Comparison of ENCODE assay signal across 8 cellular contexts in genomic region chr2:18559941-18560796, GRCh38. TPM values are rescaled to one million over a fixed set of nuclear protein-coding genes. Genes with fewer than 3 reads are reported as not detected.
DNase-seq lines count a peak whose midpoint lies in the region; ATAC-seq and TF ChIP-seq lines count a peak whose summit lies in the region.

A gene with protein sequence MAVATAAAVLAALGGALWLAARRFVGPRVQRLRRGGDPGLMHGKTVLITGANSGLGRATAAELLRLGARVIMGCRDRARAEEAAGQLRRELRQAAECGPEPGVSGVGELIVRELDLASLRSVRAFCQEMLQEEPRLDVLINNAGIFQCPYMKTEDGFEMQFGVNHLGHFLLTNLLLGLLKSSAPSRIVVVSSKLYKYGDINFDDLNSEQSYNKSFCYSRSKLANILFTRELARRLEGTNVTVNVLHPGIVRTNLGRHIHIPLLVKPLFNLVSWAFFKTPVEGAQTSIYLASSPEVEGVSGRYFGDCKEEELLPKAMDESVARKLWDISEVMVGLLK (minus strand): TSS chr2:18560653. CDS start chr2:18560572, 81 bp downstream.

- peak within 1 kb of the TSS; percentile 90 for H3K27ac Mint-ChIP-seq in activated CD4-positive, alpha-beta T cell treated with anti-CD3 and anti-CD28 coated beads for 36 hours

- DNase-seq in Ammon's horn (ENCODE audit: low spot score) (peak; percentile 96), GM19238 (ENCODE audit: insufficient read length, low spot score) (peak; percentile 74), NCI-H524 (lab: John Stamatoyannopoulos, UW) (peak; percentile 93 to 97), choroid plexus epithelial cell (ENCODE audit: low read depth) (peak; percentile 95), kidney epithelial cell (ENCODE audit: low read depth) (peak; percentile 81)
- DNase-seq in activated CD4-positive, alpha-beta T cell treated with anti-CD3 and anti-CD28 coated beads for 36 hours: peak; percentile 94
- DNase-seq in stimulated activated CD4-positive, alpha-beta T cell treated with anti-CD3 and anti-CD28 coated beads, Interleukin-15, amount 100 ng/mL, for 48 hours (ENCODE audit: low read depth in 2 of 2): peak; percentile 79 to 86

- no peaks in the 10 kb centered on the region for H3K36me3 ChIP-seq in kidney epithelial cell (ENCODE audit: control insufficient read depth, insufficient read depth, low read length)

- no peaks in the 10 kb centered on the region for H3K9me3 Mint-ChIP-seq in activated CD4-positive, alpha-beta T cell treated with anti-CD3 and anti-CD28 coated beads for 36 hours (ENCODE audit: low read depth)

- intact Hi-C loops in activated CD4-positive, alpha-beta T cell treated with anti-CD3 and anti-CD28 coated beads for 36 hours (cut with DNase I, micrococcal nuclease): loop anchor here (1.0 to 10.0 kb wide), 10 partner anchors 787 to 1795 kb away; partner anchors contain the start of genes PUM2 (in 2 of the 2), GEN1 (in 1 of the 2), LAPTM4A (in 1 of the 2) and SMC6 (in 1 of the 2)

- ATAC-seq in HG03442 (IDR thresholded peaks at IDR 0.05; ENCODE audit: unreplicated experiment): peak; percentile 93
- ATAC-seq in activated CD4-positive, alpha-beta T cell treated with anti-CD3 and anti-CD28 coated beads for 36 hours: peak; percentile 94

- POLR2A ChIA-PET in activated CD4-positive, alpha-beta T cell treated with anti-CD3 and anti-CD28 coated beads for 36 hours (lab: Charles Lee): interaction anchor here (0.7 to 1.4 kb wide), 2 partner anchors 14 to 33 kb away, joined by 3 read pairs; no protein-coding TSS in a partner anchor

- peaks cover 35% of the 10 kb centered on the region for H3K36me3 Mint-ChIP-seq in activated CD4-positive, alpha-beta T cell treated with anti-CD3 and anti-CD28 coated beads for 36 hours (ENCODE audit: low read depth)

- peak within 1 kb of the TSS; percentile 84 for H3K4me3 Mint-ChIP-seq in activated CD4-positive, alpha-beta T cell treated with anti-CD3 and anti-CD28 coated beads for 36 hours

- peaks cover 32% of the 10 kb centered on the region for H3K4me1 Mint-ChIP-seq in activated CD4-positive, alpha-beta T cell treated with anti-CD3 and anti-CD28 coated beads for 36 hours

- TF ChIP-seq CTCF in choroid plexus epithelial cell (conservative IDR thresholded peaks at IDR 0.05; ENCODE audit: low read depth, low read length): no peak
- no peak for TF ChIP-seq CTCF in kidney epithelial cell (IDR thresholded peaks at IDR 0.05; ENCODE audit: insufficient read depth, low read length, poor library complexity, severe bottlenecking)

- no peaks in the 10 kb centered on the region for H3K27me3 Mint-ChIP-seq in activated CD4-positive, alpha-beta T cell treated with anti-CD3 and anti-CD28 coated beads for 36 hours

- H3K4me3 ChIP-seq in choroid plexus epithelial cell (ENCODE audit: low read depth, low read length) (peak within 1 kb of the TSS; percentile 77), kidney epithelial cell (ENCODE audit: low read depth, low read length) (peak within 1 kb of the TSS; percentile 55)

- no peaks in the 10 kb centered on the region for H3K27me3 ChIP-seq in kidney epithelial cell (ENCODE audit: control insufficient read depth, insufficient read depth, low read length)

- CTCF ChIA-PET in activated CD4-positive, alpha-beta T cell treated with anti-CD3 and anti-CD28 coated beads for 36 hours (lab: Charles Lee): interaction anchor here (1.5 to 1.6 kb wide), 2 partner anchors 11 to 39 kb away, joined by 5 read pairs; no protein-coding TSS in a partner anchor

RNA-seq across cellular contexts. Expression of the gene that starts here (rescaled TPM):
- total RNA-seq in activated CD4-positive, alpha-beta T cell treated with anti-CD3 and anti-CD28 coated beads for 36 hours: 10 to 100 TPM; 16.1 to 18.3 TPM
- 27.8 and 30.7 TPM in 2 replicates for total RNA-seq in kidney epithelial cell

Comparison
In these comparisons a context has a peak if more than half of its experiments do, and no peak if none do; other contexts are left out.
1. Peak in every context shown above with its lines: DNase-seq, ATAC-seq and H3K4me3 ChIP-seq.